ENCODE assay signal across 17 cellular contexts in the genomic region with DNA sequence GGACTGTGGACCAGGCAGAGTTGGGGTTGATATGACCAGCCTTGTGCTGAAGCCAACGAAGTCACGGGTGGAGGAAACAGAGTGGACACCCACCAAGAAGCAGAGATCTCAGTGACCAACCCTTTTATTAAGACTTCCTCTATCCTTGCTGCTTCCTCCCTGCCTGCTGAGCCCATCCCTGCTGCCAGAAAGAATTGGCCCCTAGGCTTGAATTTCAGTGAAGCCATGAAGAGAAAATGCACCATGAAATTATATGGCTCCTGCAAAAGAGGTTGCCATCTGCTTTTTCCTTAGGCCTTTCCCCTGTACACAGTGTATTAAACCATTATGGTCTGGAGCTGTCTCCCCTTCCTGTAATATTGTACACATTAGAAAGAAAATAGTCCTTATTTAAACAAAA.
A peak's percentile ranks its signal among the peaks of the same experiment; 100 is the strongest.
DNase-seq lines count a peak whose midpoint lies in the region; ATAC-seq, FAIRE-seq and TF ChIP-seq lines count a peak whose summit lies in the region.
"Had no signal": no experiment of that assay in that cellular context is flagged by ENCODE, and none has a peak within 500 bp of the region (broad histone marks: within the 10 kb centered on the region; RNA-seq: fewer than 3 reads in every experiment).

No MANE protein-coding gene starts in this region.

- TF ChIP-seq EP300 in H1 (IDR thresholded peaks at IDR 0.05; ENCODE audit: borderline replicate concordance in 1 of 2, low read depth in 2 of 2, low read length in 2 of 2): no peak

- no peak for TF ChIP-seq CTCF in H1 (IDR thresholded peaks at IDR 0.05; ENCODE audit: control extremely low read depth in 1 of 3, insufficient read depth in 1 of 3, low read depth in 1 of 3, low read length in 3 of 3)

- H4K5ac ChIP-seq in H1 (ENCODE audit: insufficient read length, low read depth, low read length): no peak overlapping the region

- H3K9me3 ChIP-seq in H1 (ENCODE audit: insufficient read depth in 2 of 2, low read depth in 1 of 2, low read length in 1 of 2) (no peaks in the 10 kb centered on the region), neuronal stem cell (replicated peaks in 1 of 2; ENCODE audit: control insufficient read depth in 2 of 2, insufficient read depth in 1 of 2, low read depth in 1 of 2, low read length in 2 of 2) (no peaks in the 10 kb centered on the region)

- POLR2A ChIA-PET in H1 (lab: Charles Lee; ENCODE audit: partially characterized antibody): no interaction called here

- H3K4ac ChIP-seq in H1 (replicated peaks; ENCODE audit: insufficient read length, low read depth, low read length): no peak overlapping the region
- H3K4ac ChIP-seq in neuronal stem cell (ENCODE audit: low read length): no peak overlapping the region

- H3K27me3 ChIP-seq in H1 (replicated peaks in 1 of 4; ENCODE audit: control insufficient read depth in 3 of 4, extremely low read depth in 1 of 4, insufficient read depth in 3 of 4, low read length in 3 of 4) (no peaks in the 10 kb centered on the region), neuronal stem cell (ENCODE audit: control insufficient read depth in 3 of 3, insufficient read depth in 3 of 3, low read depth in 1 of 3, low read length in 3 of 3) (no peaks in the 10 kb centered on the region)

- H3K9ac ChIP-seq in H1 (replicated peaks in 1 of 4; ENCODE audit: extremely low read depth in 1 of 4, low read depth in 3 of 4, low read length in 3 of 4) (no peak overlapping the region), neuronal stem cell (ENCODE audit: low read depth, low read length, poor library complexity) (no peak overlapping the region)

- peak overlapping the region; percentile 6; the same call in 1 of the 2 replicates for H2BK12ac ChIP-seq in H1 (ENCODE audit: low read depth, low read length)
- H2BK12ac ChIP-seq in neuronal stem cell (ENCODE audit: low read length): no peak overlapping the region

- H3K27ac ChIP-seq in H1 (ENCODE audit: low read depth, low read length) (no peak overlapping the region), neuronal stem cell (replicated peaks; ENCODE audit: low read length) (no peak overlapping the region)

- no peaks in the 10 kb centered on the region for H3K23me2 ChIP-seq in H1 (ENCODE audit: low read depth, low read length)

- H3K14ac ChIP-seq in H1 (ENCODE audit: insufficient read length) (no peak overlapping the region), neuronal stem cell (ENCODE audit: low read length) (no peak overlapping the region)

- no peak for ATAC-seq in GM19397 (IDR thresholded peaks at IDR 0.05; ENCODE audit: unreplicated experiment)

- H3K23ac ChIP-seq in H1 (ENCODE audit: insufficient read length) (no peak overlapping the region), neuronal stem cell (ENCODE audit: low read depth, low read length, poor library complexity) (no peak overlapping the region)

- H2BK15ac ChIP-seq in H1 (ENCODE audit: low read length) (peak overlapping the region; percentile 65; the same call in 1 of the 2 replicates), neuronal stem cell (ENCODE audit: low read length) (no peak overlapping the region)

- no peak for TF ChIP-seq RAD21 in H1 (IDR thresholded peaks at IDR 0.05 in 1 of 2, conservative IDR thresholded peaks at IDR 0.05 in 1 of 2; ENCODE audit: low read depth in 2 of 2, low read length in 2 of 2)

- no peak overlapping the region for H3K4me3 ChIP-seq in H1 (ENCODE audit: extremely low read depth in 1 of 4, insufficient read depth in 2 of 4, low read depth in 3 of 4, low read length in 4 of 4)
- H3K4me3 ChIP-seq in neuronal stem cell (ENCODE audit: low read length in 2 of 2): no peak overlapping the region

- TF ChIP-seq POLR2A in H1 (IDR thresholded peaks at IDR 0.05; ENCODE audit: control extremely low read depth in 1 of 2, low read depth in 2 of 2, low read length in 2 of 2): no peak

- H2BK5ac ChIP-seq in H1 (ENCODE audit: low read depth, low read length): no peak overlapping the region
- H2BK5ac ChIP-seq in neuronal stem cell (ENCODE audit: low read length): no peak overlapping the region

- H4K20me1 ChIP-seq in H1 (replicated peaks in 1 of 2; ENCODE audit: control insufficient read depth in 1 of 2, insufficient read depth in 2 of 2, low read length in 2 of 2): no peaks in the 10 kb centered on the region

- 94% methylated on average over 2 of the region's 2 CpGs; no CpG with 5 or more reads in 1 of the 2 experiments for WGBS in H1 (ENCODE audit: extremely low coverage in 1 of 2, insufficient coverage in 1 of 2, insufficient read length in 1 of 2, insufficient replicate concordance in 2 of 2, low coverage in 1 of 2, low lambda C conversion rate in 2 of 2, missing lambda C conversion rate in 1 of 2), 2 experiments
- no CpG with 5 or more reads among the region's 2 CpGs for WGBS in neuronal stem cell (ENCODE audit: extremely low coverage in 2 of 2, insufficient read length in 2 of 2, insufficient replicate concordance in 1 of 2), 2 donors

- peaks cover 0 to 11% (median 0%) of the 10 kb centered on the region in 4 experiments; a peak in 2 of 7 replicates for H3K4me1 ChIP-seq in H1 (replicated peaks in 1 of 4; ENCODE audit: control insufficient read depth in 3 of 4, insufficient read depth in 4 of 4, low read length in 3 of 4)
- peaks cover 0 to 8% of the 10 kb centered on the region in 2 donors for H3K4me1 ChIP-seq in neuronal stem cell (ENCODE audit: control insufficient read depth in 2 of 2, insufficient read depth in 1 of 2, low read depth in 1 of 2, low read length in 2 of 2)

- FAIRE-seq in H1 (lab: Jason Lieb, UNC): no peak
- FAIRE-seq: D721Med, GM12891, GM18507 had no signal

- H3K4me2 ChIP-seq in H1 (ENCODE audit: insufficient read depth in 1 of 2, low read depth in 2 of 2, low read length in 2 of 2) (no peak overlapping the region), neuronal stem cell (ENCODE audit: insufficient read depth, low read length, poor library complexity, severe bottlenecking) (no peak overlapping the region)

- peak overlapping the region; percentile 13; the same call in 1 of the 2 replicates for H2BK20ac ChIP-seq in H1 (ENCODE audit: low read length)

- H3K79me1 ChIP-seq in H1 (ENCODE audit: low read depth, low read length) (no peaks in the 10 kb centered on the region), neuronal stem cell (ENCODE audit: low read depth, low read length) (no peaks in the 10 kb centered on the region)

- H2BK120ac ChIP-seq in H1 (replicated peaks; ENCODE audit: low read depth, low read length) (no peak overlapping the region), neuronal stem cell (ENCODE audit: low read depth, low read length) (no peak overlapping the region)

- no peak overlapping the region for H2AK5ac ChIP-seq in H1 (ENCODE audit: low read depth, low read length)
- no peak overlapping the region for H2AK5ac ChIP-seq in neuronal stem cell (ENCODE audit: low read depth, low read length)

- H3K18ac ChIP-seq in H1 (ENCODE audit: extremely low read depth, low read length): no peak overlapping the region
- H3K18ac ChIP-seq in neuronal stem cell (ENCODE audit: low read length): no peak overlapping the region

- DNase-seq in NCI-H69 (lab: John Stamatoyannopoulos, UW) (peak; percentile 35), H1 (ENCODE audit: low read depth in 1 of 2, low spot score in 2 of 2) (no peak), neuronal stem cell (ENCODE audit: low spot score) (no peak), DMS53 treated with DMSO at 0.1 percent for 48 hours (lab: John Stamatoyannopoulos, UW; ENCODE audit: unreplicated experiment) (no peak), iPS-NIHi11 (ENCODE audit: low spot score) (no peak)
- DNase-seq: CD4-positive, alpha-beta T cell; CD8-positive, alpha-beta memory T cell; DMS 273 treated with DMSO at 0.1 percent for 48 hours; DMS79 treated with DMSO at 0.1 percent for 48 hours; GF-D8; GOT3; H7; HCEC 1CT had no signal

- H4K91ac ChIP-seq in H1 (replicated peaks; ENCODE audit: insufficient read length, low read length) (no peak overlapping the region), neuronal stem cell (ENCODE audit: low read depth, low read length, poor library complexity) (no peak overlapping the region)

- no peak overlapping the region for H2AFZ ChIP-seq in H1 (ENCODE audit: low read length)
- peak overlapping the region; percentile 18 for H2AFZ ChIP-seq in neuronal stem cell (ENCODE audit: low read length)

- CTCF ChIA-PET in H1 (lab: Charles Lee; ENCODE audit: partially characterized antibody): interaction anchor here (0.9 kb wide), 1 partner anchor 28 kb away, joined by 4 read pairs; no protein-coding TSS in a partner anchor

- no peak overlapping the region for H3K56ac ChIP-seq in H1 (replicated peaks; ENCODE audit: insufficient read length, low read depth, low read length)

- no peaks in the 10 kb centered on the region for H3K79me2 ChIP-seq in H1 (ENCODE audit: control insufficient read depth in 1 of 2, insufficient read depth in 2 of 2, low read length in 2 of 2)

- no peaks in the 10 kb centered on the region for H3K36me3 ChIP-seq in H1 (ENCODE audit: control insufficient read depth in 2 of 4, insufficient read depth in 4 of 4, low read length in 3 of 4)
- no peaks in the 10 kb centered on the region for H3K36me3 ChIP-seq in neuronal stem cell (replicated peaks in 1 of 2; ENCODE audit: control insufficient read depth in 2 of 2, insufficient read depth in 2 of 2, low read length in 2 of 2)

- H4K8ac ChIP-seq in H1 (ENCODE audit: extremely low read depth, insufficient read depth, low read length): no peak overlapping the region
- H4K8ac ChIP-seq in neuronal stem cell (ENCODE audit: low read depth, low read length): no peak overlapping the region

TF ChIP-seq in H1, 55 proteins besides CTCF, POLR2A, EP300 and RAD21 (continues in another document):
- TF ChIP-seq BRCA1 (IDR thresholded peaks at IDR 0.05; ENCODE audit: low read depth, low read length) (no peak), ASH2L (IDR thresholded peaks at IDR 0.05; ENCODE audit: low read length) (no peak), TBP (IDR thresholded peaks at IDR 0.05; ENCODE audit: low read depth, low read length) (no peak), POLR2AphosphoS5 (IDR thresholded peaks at IDR 0.05; ENCODE audit: low read depth, low read length) (no peak), GTF2F1 (IDR thresholded peaks at IDR 0.05; ENCODE audit: borderline replicate concordance, low read depth, low read length) (no peak), FOSL1 (IDR thresholded peaks at IDR 0.05; ENCODE audit: insufficient read depth, low read depth, low read length) (no peak), JUN (IDR thresholded peaks at IDR 0.05; ENCODE audit: low read depth, low read length) (no peak), RNF2 (IDR thresholded peaks at IDR 0.05; ENCODE audit: borderline replicate concordance, low read depth, low read length, missing control alignments, poor library complexity, severe bottlenecking) (no peak)
- TF ChIP-seq, protein P1, sequence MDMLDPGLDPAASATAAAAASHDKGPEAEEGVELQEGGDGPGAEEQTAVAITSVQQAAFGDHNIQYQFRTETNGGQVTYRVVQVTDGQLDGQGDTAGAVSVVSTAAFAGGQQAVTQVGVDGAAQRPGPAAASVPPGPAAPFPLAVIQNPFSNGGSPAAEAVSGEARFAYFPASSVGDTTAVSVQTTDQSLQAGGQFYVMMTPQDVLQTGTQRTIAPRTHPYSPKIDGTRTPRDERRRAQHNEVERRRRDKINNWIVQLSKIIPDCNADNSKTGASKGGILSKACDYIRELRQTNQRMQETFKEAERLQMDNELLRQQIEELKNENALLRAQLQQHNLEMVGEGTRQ (IDR thresholded peaks at IDR 0.05; ENCODE audit: low read length): no peak
